Comparison of ENCODE assay signal across 23 cellular contexts in genomic region chr1:47696404-47696910, GRCh38.
DNase-seq lines count a peak whose midpoint lies in the region; ATAC-seq and TF ChIP-seq lines count a peak whose summit lies in the region.
"Had no signal": no experiment of that assay in that cellular context is flagged by ENCODE, and none has a peak within 500 bp of the region (broad histone marks: within the 10 kb centered on the region; RNA-seq: fewer than 3 reads in every experiment).

No MANE protein-coding gene starts in this region.

- peaks cover 0 to 7% (median 3%) of the 10 kb centered on the region in 5 donors for H3K27me3 Mint-ChIP-seq in naive thymus-derived CD4-positive, alpha-beta T cell
- H3K27me3 Mint-ChIP-seq: activated CD4-positive, alpha-beta memory T cell treated with anti-CD3 and anti-CD28 coated beads, Interleukin-2, amount 10 ng/mL, durations not matched to agents 7 days and 5 days had no signal

- H3K27me3 ChIP-seq in hepatocyte (peaks cover 2% of the 10 kb centered on the region), spleen (replicated peaks in 1 of 7) (peaks cover 0 to 17% (median 0%) of the 10 kb centered on the region in 7 donors)
- no peaks in the 10 kb centered on the region for H3K27me3 ChIP-seq in naive thymus-derived CD4-positive, alpha-beta T cell (ENCODE audit: control insufficient read depth in 2 of 2, insufficient read depth in 2 of 2, low read length in 2 of 2)
- H3K27me3 ChIP-seq: SJSA1 had no signal

- H3K9me3 Mint-ChIP-seq in naive thymus-derived CD4-positive, alpha-beta T cell, result peaks cover 0 to under 1% (median 0%) of the 10 kb centered on the region in 11 donors
- H3K9me3 Mint-ChIP-seq: activated B cell treated with CpG ODN at 0.5 μM for 24 hours; activated CD4-positive, alpha-beta memory T cell treated with anti-CD3 and anti-CD28 coated beads, Interleukin-2, amount 10 ng/mL, durations not matched to agents 7 days and 5 days; activated T-cell treated with anti-CD3 and anti-CD28 coated beads, Interleukin-2, amount 50 U/mL, for 4 hours; H9; type B pancreatic cell had no signal

- CTCF ChIA-PET in naive thymus-derived CD4-positive, alpha-beta T cell (lab: Charles Lee), result no interaction called here

- ATAC-seq in naive thymus-derived CD4-positive, alpha-beta T cell, result no peak
- ATAC-seq: activated T-cell treated with anti-CD3 and anti-CD28 coated beads, Interleukin-2, amount 50 U/mL, for 4 hours; gastroesophageal sphincter; right cardiac atrium had no signal

- no peaks in the 10 kb centered on the region for H3K36me3 Mint-ChIP-seq in naive thymus-derived CD4-positive, alpha-beta T cell
- H3K36me3 Mint-ChIP-seq: activated naive CD8-positive, alpha-beta T cell; type B pancreatic cell had no signal

- H3K27ac ChIP-seq in hepatocyte (peak overlapping the region; percentile 92), spleen (no peak overlapping the region)
- no peak overlapping the region for H3K27ac ChIP-seq in naive thymus-derived CD4-positive, alpha-beta T cell (ENCODE audit: low read depth, low read length)
- H3K27ac ChIP-seq: C4-2B, gastroesophageal sphincter, SJSA1 had no signal

- H3K9me3 ChIP-seq in hepatocyte (ENCODE audit: low read depth) (no peaks in the 10 kb centered on the region), spleen (no peaks in the 10 kb centered on the region)
- no peaks in the 10 kb centered on the region for H3K9me3 ChIP-seq in naive thymus-derived CD4-positive, alpha-beta T cell (ENCODE audit: control insufficient read depth in 2 of 3, low read length in 3 of 3)
- H3K9me3 ChIP-seq: gastroesophageal sphincter, mucosa of descending colon, SJSA1 had no signal

- H3K36me3 ChIP-seq in hepatocyte (replicated peaks; ENCODE audit: insufficient read depth, low read depth), result no peaks in the 10 kb centered on the region
- H3K36me3 ChIP-seq in spleen, result no peaks in the 10 kb centered on the region
- H3K36me3 ChIP-seq in naive thymus-derived CD4-positive, alpha-beta T cell (ENCODE audit: control insufficient read depth in 2 of 3, insufficient read depth in 3 of 3, low read length in 3 of 3), result no peaks in the 10 kb centered on the region
- H3K36me3 ChIP-seq: gastroesophageal sphincter, SJSA1 had no signal

- peaks cover 0 to 3% (median 0%) of the 10 kb centered on the region in 7 donors for H3K4me1 Mint-ChIP-seq in naive thymus-derived CD4-positive, alpha-beta T cell
- H3K4me1 Mint-ChIP-seq: activated B cell treated with CpG ODN at 0.5 μM for 24 hours; activated CD4-positive, alpha-beta memory T cell treated with anti-CD3 and anti-CD28 coated beads, Interleukin-2, amount 10 ng/mL, durations not matched to agents 7 days and 5 days had no signal

- peaks cover 11% of the 10 kb centered on the region for H3K4me1 ChIP-seq in hepatocyte (ENCODE audit: insufficient read depth)
- peaks cover 0 to 3% (median 0%) of the 10 kb centered on the region in 6 donors for H3K4me1 ChIP-seq in spleen
- no peaks in the 10 kb centered on the region for H3K4me1 ChIP-seq in naive thymus-derived CD4-positive, alpha-beta T cell (ENCODE audit: control insufficient read depth in 2 of 2, insufficient read depth in 2 of 2, low read length in 2 of 2)
- H3K4me1 ChIP-seq: gastroesophageal sphincter, SJSA1 had no signal

- no peak overlapping the region for H3K4me3 Mint-ChIP-seq in naive thymus-derived CD4-positive, alpha-beta T cell
- H3K4me3 Mint-ChIP-seq: activated B cell treated with CpG ODN at 0.5 μM for 24 hours; activated CD4-positive, alpha-beta memory T cell treated with anti-CD3 and anti-CD28 coated beads, Interleukin-2, amount 10 ng/mL, durations not matched to agents 7 days and 5 days; activated naive CD8-positive, alpha-beta T cell; activated T-cell treated with anti-CD3 and anti-CD28 coated beads, Interleukin-2, amount 50 U/mL, for 4 hours; H9; type B pancreatic cell had no signal

- peak; percentile 69 for DNase-seq in NCI-H748 (lab: John Stamatoyannopoulos, UW; ENCODE audit: unreplicated experiment)
- no peak for DNase-seq in NCI-H748 treated with DMSO at 0.1 percent for 48 hours (lab: John Stamatoyannopoulos, UW)
- peak; percentile 74 for DNase-seq in NCI-H345 (lab: John Stamatoyannopoulos, UW)
- no peak for DNase-seq in hepatocyte (ENCODE audit: low spot score)
- DNase-seq in spleen, result peak; percentile 51
- no peak for DNase-seq in COLO829 (ENCODE audit: low spot score)
- no peak for DNase-seq in naive thymus-derived CD4-positive, alpha-beta T cell
- DNase-seq in OCI-M1 (lab: John Stamatoyannopoulos, UW), result no peak
- DNase-seq: ACHN; activated B cell treated with CpG ODN at 0.5 μM for 24 hours; activated CD4-positive, alpha-beta memory T cell treated with anti-CD3 and anti-CD28 coated beads, Interleukin-2, amount 10 ng/mL, durations not matched to agents 7 days and 5 days; activated T-cell treated with anti-CD3 and anti-CD28 coated beads, Interleukin-2, amount 50 U/mL, for 4 hours; NCI-H1092 treated with DMSO at 0.1 percent for 48 hours; right cardiac atrium; stimulated activated naive CD4-positive, alpha-beta T cell treated with Interleukin-2 at 50 U/mL for 16 hours; T-helper 2 cell had no signal

- TF ChIP-seq CTCF in hepatocyte (IDR thresholded peaks at IDR 0.05; ENCODE audit: poor library complexity) (no peak), spleen (IDR thresholded peaks at IDR 0.05 in 8 of 11, conservative IDR thresholded peaks at IDR 0.05 in 3 of 11) (no peak)

- H3K27ac Mint-ChIP-seq in naive thymus-derived CD4-positive, alpha-beta T cell, result no peak overlapping the region
- H3K27ac Mint-ChIP-seq: activated B cell treated with CpG ODN at 0.5 μM for 24 hours; activated CD4-positive, alpha-beta memory T cell treated with anti-CD3 and anti-CD28 coated beads, Interleukin-2, amount 10 ng/mL, durations not matched to agents 7 days and 5 days; activated naive CD8-positive, alpha-beta T cell; H9; type B pancreatic cell had no signal

- intact Hi-C loops in spleen (cut with DNase I; ENCODE audit: low total_unique reads), result no loop called here
- intact Hi-C loops in naive thymus-derived CD4-positive, alpha-beta T cell (cut with micrococcal nuclease), result no loop called here

- POLR2A ChIA-PET in naive thymus-derived CD4-positive, alpha-beta T cell (lab: Charles Lee), result no interaction called here

- H4K20me1 ChIP-seq in hepatocyte (ENCODE audit: insufficient read depth, poor library complexity, severe bottlenecking), result no peaks in the 10 kb centered on the region

- no peak for TF ChIP-seq POLR2A in spleen (IDR thresholded peaks at IDR 0.05)

- no peak overlapping the region for H3K4me2 ChIP-seq in hepatocyte

- H3K9me2 ChIP-seq in hepatocyte (replicated peaks; ENCODE audit: insufficient read depth), result no peaks in the 10 kb centered on the region

- WGBS in hepatocyte (ENCODE audit: low lambda C conversion rate, missing lambda C conversion rate), result 97% methylated on average over 4 of the region's 4 CpGs
- 78 to 90% (median 85%) methylated on average over 4 of the region's 4 CpGs for WGBS in spleen, 5 donors

- H2AFZ ChIP-seq in hepatocyte, result no peak overlapping the region

- H3K4me3 ChIP-seq in hepatocyte (no peak overlapping the region), spleen (no peak overlapping the region)
- H3K4me3 ChIP-seq in naive thymus-derived CD4-positive, alpha-beta T cell (ENCODE audit: low read length), result no peak overlapping the region
- H3K4me3 ChIP-seq: gastroesophageal sphincter, mucosa of descending colon, SJSA1 had no signal

- no peaks in the 10 kb centered on the region for H3K79me2 ChIP-seq in hepatocyte

Comparison
In these comparisons a context has a peak if more than half of its experiments do, and no peak if none do; other contexts are left out.
1. DNase-seq: peak in NCI-H748 (single experiment), NCI-H345 (single experiment) and spleen (single experiment); none in NCI-H748 treated with DMSO at 0.1 percent for 48 hours (single experiment), hepatocyte (single experiment), COLO829 (single experiment), naive thymus-derived CD4-positive, alpha-beta T cell (0 of 9) and OCI-M1 (single experiment).